Comparison of ENCODE assay signal across 8 cellular contexts in the genomic region with DNA sequence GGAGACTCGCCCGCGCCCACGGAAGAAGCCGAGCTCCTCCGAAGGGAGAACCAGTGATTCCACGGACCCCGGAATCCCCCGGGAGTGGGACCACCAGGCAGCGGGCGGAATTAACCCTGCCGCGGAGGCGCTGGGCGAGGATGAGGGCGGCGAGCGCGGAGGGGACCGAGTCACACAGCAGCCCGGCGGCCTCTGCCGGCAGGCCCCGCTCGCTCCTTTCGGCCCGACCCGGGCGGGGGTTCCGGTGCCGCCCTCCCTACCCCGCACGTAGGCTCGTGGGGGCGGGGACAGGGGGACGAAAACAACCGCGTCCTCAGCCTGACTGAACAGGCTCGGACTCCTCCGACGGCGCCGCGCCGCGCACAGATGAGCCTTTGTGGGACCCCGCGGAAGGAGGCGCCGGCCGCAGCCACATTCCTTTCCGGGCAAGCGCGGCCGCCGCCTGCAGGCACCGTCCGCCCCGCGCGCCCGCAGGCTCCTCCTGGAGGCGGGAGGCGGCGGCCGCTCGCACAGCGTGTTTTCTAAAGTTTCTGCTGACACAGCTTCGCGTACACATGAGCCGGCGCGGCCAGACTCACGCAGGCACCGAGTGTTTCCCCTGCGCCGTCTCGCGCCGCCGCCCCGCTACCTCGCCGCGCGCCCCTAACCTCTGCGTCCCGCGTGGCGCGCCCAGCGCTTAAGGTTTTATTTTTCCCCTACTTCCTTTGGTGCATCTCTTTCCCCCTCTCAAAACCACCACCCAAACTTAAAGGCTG.
DNase-seq lines count a peak whose midpoint lies in the region; ATAC-seq and TF ChIP-seq lines count a peak whose summit lies in the region.

No MANE protein-coding gene starts in this region.

- peaks cover 17% of the 10 kb centered on the region for H3K4me1 ChIP-seq in CD4-positive, CD25-positive, alpha-beta regulatory T cell (ENCODE audit: control insufficient read depth, insufficient read depth, low read length, poor library complexity, severe bottlenecking)
- peaks cover 12 to 16% of the 10 kb centered on the region in 2 donors for H3K4me1 ChIP-seq in duodenal mucosa (ENCODE audit: control insufficient read depth in 1 of 2, insufficient read depth in 2 of 2, low read length in 2 of 2)
- H3K4me1 ChIP-seq in lung (ENCODE audit: control insufficient read depth in 2 of 2, insufficient read depth in 2 of 2, low read length in 2 of 2): peaks cover 1 to 16% of the 10 kb centered on the region in 2 donors

- no peaks in the 10 kb centered on the region for H3K9me3 ChIP-seq in CD4-positive, CD25-positive, alpha-beta regulatory T cell (ENCODE audit: control insufficient read depth in 2 of 2, low read length in 2 of 2)
- H3K9me3 ChIP-seq in duodenal mucosa (ENCODE audit: control insufficient read depth in 1 of 2, low read length in 2 of 2): no peaks in the 10 kb centered on the region
- no peaks in the 10 kb centered on the region for H3K9me3 ChIP-seq in lung (ENCODE audit: control insufficient read depth in 2 of 2, insufficient read depth in 1 of 2, low read length in 1 of 2)

- TF ChIP-seq CTCF in lung (IDR thresholded peaks at IDR 0.05; ENCODE audit: control extremely low read depth, extremely low read depth): no peak

- peak overlapping the region; percentile 92 for H3K4me3 ChIP-seq in CD4-positive, CD25-positive, alpha-beta regulatory T cell (ENCODE audit: low read depth, low read length)
- peak overlapping the region; percentile 79 to 87 for H3K4me3 ChIP-seq in duodenal mucosa (ENCODE audit: low read depth in 1 of 2, low read length in 2 of 2)
- H3K4me3 ChIP-seq in lung: peak overlapping the region; percentile 89

- DNase-seq in CD4-positive, CD25-positive, alpha-beta regulatory T cell: peak; percentile 85 to 94 (median 92)
- DNase-seq in NCI-H69 (lab: John Stamatoyannopoulos, UW) (peak; percentile 94), lung (ENCODE audit: low spot score) (peak; percentile 90)
- DNase-seq in activated CD4-positive, alpha-beta memory T cell treated with anti-CD3 and anti-CD28 coated beads, Interleukin-2, amount 10 ng/mL, durations not matched to agents 7 days and 5 days: peak; percentile 93
- peak; percentile 78 to 86 (median 81) for DNase-seq in stimulated activated CD4-positive, alpha-beta T cell treated with anti-CD3 and anti-CD28 coated beads, TNF-alpha, amount 100 ng/mL, for 24 hours (ENCODE audit: low read depth in 3 of 3)

- ATAC-seq in CD4-positive, CD25-positive, alpha-beta regulatory T cell (ENCODE audit: low read depth in 2 of 2): peak; percentile 83 to 87
- ATAC-seq in GM19324 (IDR thresholded peaks at IDR 0.05; ENCODE audit: low FRiP score, unreplicated experiment) (peak; percentile 81), HG03457 (IDR thresholded peaks at IDR 0.05; ENCODE audit: unreplicated experiment) (peak; percentile 69), lung (ENCODE audit: insufficient read depth, low FRiP score) (peak; percentile 95)

- H3K4me3 Mint-ChIP-seq in CD4-positive, CD25-positive, alpha-beta regulatory T cell: peak overlapping the region; percentile 97 to 99 (median 98)
- peak overlapping the region; percentile 90 for H3K4me3 Mint-ChIP-seq in activated CD4-positive, alpha-beta memory T cell treated with anti-CD3 and anti-CD28 coated beads, Interleukin-2, amount 10 ng/mL, durations not matched to agents 7 days and 5 days

- H3K4me1 Mint-ChIP-seq in CD4-positive, CD25-positive, alpha-beta regulatory T cell: peaks cover 16 to 71% (median 47%) of the 10 kb centered on the region in 4 donors
- H3K4me1 Mint-ChIP-seq in activated CD4-positive, alpha-beta memory T cell treated with anti-CD3 and anti-CD28 coated beads, Interleukin-2, amount 10 ng/mL, durations not matched to agents 7 days and 5 days: peaks cover 52% of the 10 kb centered on the region

- 0% methylated on average over 68 to 92 of the region's 92 CpGs for WGBS in lung, 2 donors

- no peaks in the 10 kb centered on the region for H3K36me3 Mint-ChIP-seq in CD4-positive, CD25-positive, alpha-beta regulatory T cell
- peaks cover 11% of the 10 kb centered on the region for H3K36me3 Mint-ChIP-seq in activated CD4-positive, alpha-beta memory T cell treated with anti-CD3 and anti-CD28 coated beads, Interleukin-2, amount 10 ng/mL, durations not matched to agents 7 days and 5 days (ENCODE audit: low read depth)

- peak overlapping the region; percentile 91 to 92 for H3K9ac ChIP-seq in duodenal mucosa (ENCODE audit: low read depth in 1 of 2, low read length in 2 of 2)

- H3K27me3 ChIP-seq in CD4-positive, CD25-positive, alpha-beta regulatory T cell (ENCODE audit: control insufficient read depth, insufficient read depth, low read length): no peaks in the 10 kb centered on the region
- no peaks in the 10 kb centered on the region for H3K27me3 ChIP-seq in duodenal mucosa (ENCODE audit: control insufficient read depth in 1 of 2, insufficient read depth in 2 of 2, low read length in 2 of 2)
- H3K27me3 ChIP-seq in lung (ENCODE audit: control insufficient read depth, insufficient read depth): no peaks in the 10 kb centered on the region

- POLR2A ChIA-PET in activated CD4-positive, alpha-beta memory T cell treated with anti-CD3 and anti-CD28 coated beads, Interleukin-2, amount 10 ng/mL, durations not matched to agents 7 days and 5 days (lab: Charles Lee): interaction anchor here (0.6 to 4.4 kb wide), 26 partner anchors 9 to 1707 kb away, joined by 3 to 78 read pairs (median 5); a partner anchor contains a TSS

- no peaks in the 10 kb centered on the region for H3K36me3 ChIP-seq in CD4-positive, CD25-positive, alpha-beta regulatory T cell (ENCODE audit: control insufficient read depth, insufficient read depth, low read length)
- H3K36me3 ChIP-seq in duodenal mucosa (ENCODE audit: control insufficient read depth in 1 of 2, insufficient read depth in 2 of 2, low read length in 2 of 2): no peaks in the 10 kb centered on the region
- H3K36me3 ChIP-seq in lung (ENCODE audit: control insufficient read depth in 2 of 2, insufficient read depth in 2 of 2, low read length in 2 of 2): no peaks in the 10 kb centered on the region

- peak overlapping the region; percentile 99 for H3K27ac Mint-ChIP-seq in CD4-positive, CD25-positive, alpha-beta regulatory T cell
- H3K27ac Mint-ChIP-seq in activated CD4-positive, alpha-beta memory T cell treated with anti-CD3 and anti-CD28 coated beads, Interleukin-2, amount 10 ng/mL, durations not matched to agents 7 days and 5 days: peak overlapping the region; percentile 100

- peaks cover 4% of the 10 kb centered on the region for H3K27me3 Mint-ChIP-seq in CD4-positive, CD25-positive, alpha-beta regulatory T cell
- H3K27me3 Mint-ChIP-seq in activated CD4-positive, alpha-beta memory T cell treated with anti-CD3 and anti-CD28 coated beads, Interleukin-2, amount 10 ng/mL, durations not matched to agents 7 days and 5 days: no peaks in the 10 kb centered on the region

- peak overlapping the region; percentile 99 for H3K27ac ChIP-seq in CD4-positive, CD25-positive, alpha-beta regulatory T cell (ENCODE audit: insufficient read depth, low read length, poor library complexity, severe bottlenecking)
- H3K27ac ChIP-seq in duodenal mucosa (ENCODE audit: low read depth, low read length) (peak overlapping the region; percentile 99), lung (ENCODE audit: low read depth in 1 of 2, low read length in 1 of 2) (peak overlapping the region; percentile 97 to 100)

- H3K9me3 Mint-ChIP-seq in CD4-positive, CD25-positive, alpha-beta regulatory T cell: no peaks in the 10 kb centered on the region
- H3K9me3 Mint-ChIP-seq in activated CD4-positive, alpha-beta memory T cell treated with anti-CD3 and anti-CD28 coated beads, Interleukin-2, amount 10 ng/mL, durations not matched to agents 7 days and 5 days: peaks cover 4% of the 10 kb centered on the region

- CTCF ChIA-PET in activated CD4-positive, alpha-beta memory T cell treated with anti-CD3 and anti-CD28 coated beads, Interleukin-2, amount 10 ng/mL, durations not matched to agents 7 days and 5 days (lab: Charles Lee): interaction anchor here (1.0 to 1.5 kb wide), 5 partner anchors 13 to 245 kb away, joined by 3 to 7 read pairs (median 4); no protein-coding TSS in a partner anchor

Comparison
In these comparisons a context has a peak if more than half of its experiments do, and no peak if none do; other contexts are left out.
1. Peak in every context shown above with its lines: DNase-seq, ATAC-seq, H3K4me3 ChIP-seq and H3K27ac ChIP-seq.